In genomic region chr1:1295154-1295923, GRCh38 we compare ENCODE assay signal across 12 cellular contexts.
"Had no signal": no experiment of that assay in that cellular context is flagged by ENCODE, and none has a peak within 500 bp of the region (broad histone marks: within the 10 kb centered on the region; RNA-seq: fewer than 3 reads in every experiment).

No MANE protein-coding gene starts in this region.

- DNase-seq: activated CD4-positive, alpha-beta memory T cell treated with anti-CD3 and anti-CD28 coated beads, Interleukin-2, amount 10 ng/mL, durations not matched to agents 7 days and 5 days; activated CD8-positive, alpha-beta memory T cell treated with anti-CD3 and anti-CD28 coated beads, Interleukin-2, amount 50 U/mL, for 48 hours; activated naive CD4-positive, alpha-beta T cell treated with Interleukin-2 at 50 U/mL for 16 hours; cortex of kidney; effector memory CD4-positive, alpha-beta T cell; hypothalamus; immature natural killer cell; left cardiac atrium; naive thymus-derived CD4-positive, alpha-beta T cell; stimulated activated naive CD4-positive, alpha-beta T cell; T-helper 9 cell; upper lobe of right lung had no signal
